ENCODE assay signal across 28 cellular contexts in genomic region chr12:97276621-97277020, GRCh38.
A peak's percentile ranks its signal among the peaks of the same experiment; 100 is the strongest.
DNase-seq lines count a peak whose midpoint lies in the region; ATAC-seq, FAIRE-seq and TF ChIP-seq lines count a peak whose summit lies in the region.
"Had no signal": no experiment of that assay in that cellular context is flagged by ENCODE, and none has a peak within 500 bp of the region (broad histone marks: within the 10 kb centered on the region; RNA-seq: fewer than 3 reads in every experiment).

No MANE protein-coding gene starts in this region.

- no peak for DNase-seq in GM23338 (ENCODE audit: low spot score)
- no peak for DNase-seq in WTC11 (ENCODE audit: low spot score)
- peak; percentile 55 for DNase-seq in kidney glomerular epithelial cell (lab: John Stamatoyannopoulos, UW)
- DNase-seq in neural crest cell (ENCODE audit: low read depth, low spot score): no peak
- DNase-seq in activated CD8-positive, alpha-beta memory T cell treated with anti-CD3 and anti-CD28 coated beads, Interleukin-2, amount 50 U/mL, for 4 hours: no peak
- no peak for DNase-seq in NCI-H2196 treated with DMSO at 0.1 percent for 48 hours (lab: John Stamatoyannopoulos, UW; ENCODE audit: unreplicated experiment)
- DNase-seq in NCI-H774 (lab: John Stamatoyannopoulos, UW): no peak
- no peak for DNase-seq in RCC 7860 (ENCODE audit: low spot score)
- DNase-seq: activated CD4-positive, alpha-beta T cell treated with anti-CD3 and anti-CD28 coated beads, Interleukin-2, amount 10 ng/mL, durations not matched to agents 24 days and 14 days; activated effector memory CD4-positive, alpha-beta T cell treated with Interleukin-2 at 50 U/mL for 16 hours; activated T-cell treated with anti-CD3 and anti-CD28 coated beads, Interleukin-2, amount 50 U/mL, for 1 hour; AML-193; CD4-positive, CD25-positive, alpha-beta regulatory T cell; effector CD4-positive, alpha-beta T cell; GM23248; left ventricle myocardium inferior; naive thymus-derived CD4-positive, alpha-beta T cell; NCI-H1048; NCI-H1694 treated with DMSO at 0.1 percent for 48 hours; NCI-H526 treated with DMSO at 0.1 percent for 48 hours; stimulated activated CD8-positive, alpha-beta memory T cell treated with anti-CD3 and anti-CD28 coated beads, Interleukin-4, amount 100 ng/mL, for 48 hours had no signal

- peaks cover 8% of the 10 kb centered on the region for H3K27me3 Mint-ChIP-seq in GM23338 (ENCODE audit: insufficient read depth, low read depth, poor library complexity)
- H3K27me3 Mint-ChIP-seq in WTC11 (ENCODE audit: low read depth): peaks cover 15% of the 10 kb centered on the region
- no peaks in the 10 kb centered on the region for H3K27me3 Mint-ChIP-seq in neural crest cell (ENCODE audit: low read depth)

- no peaks in the 10 kb centered on the region for H3K79me2 ChIP-seq in GM23338 (replicated peaks; ENCODE audit: insufficient read depth)

- H3F3A ChIP-seq in GM23338 (replicated peaks; ENCODE audit: low read depth): no peaks in the 10 kb centered on the region

- no peaks in the 10 kb centered on the region for H3K36me3 ChIP-seq in GM23338 (ENCODE audit: insufficient read depth)
- H3K36me3 ChIP-seq: cardiac muscle cell, left ventricle myocardium inferior, SJSA1 had no signal

- TF ChIP-seq CTCF in GM23338 (conservative IDR thresholded peaks at IDR 0.05; ENCODE audit: low read depth in 2 of 2) (no peak), WTC11 (IDR thresholded peaks at IDR 0.05) (no peak), neural crest cell (conservative IDR thresholded peaks at IDR 0.05) (no peak)

- H3K9me3 Mint-ChIP-seq in GM23338: peaks cover 14% of the 10 kb centered on the region; the same call in 2 of the 3 replicates
- H3K9me3 Mint-ChIP-seq in WTC11: peaks cover 17% of the 10 kb centered on the region
- no peaks in the 10 kb centered on the region for H3K9me3 Mint-ChIP-seq in neural crest cell
- H3K9me3 Mint-ChIP-seq: activated CD4-positive, alpha-beta T cell treated with anti-CD3 and anti-CD28 coated beads, Interleukin-2, amount 10 ng/mL, durations not matched to agents 24 days and 14 days; activated naive CD4-positive, alpha-beta T cell treated with anti-CD3 and anti-CD28 coated beads, Interleukin-2, amount 50 U/mL, for 72 hours; stimulated activated naive CD8-positive, alpha-beta T cell treated with anti-CD3 and anti-CD28 coated beads, Interleukin-15, Interleukin-2, amounts not matched to agents 100 ng/mL and 50 ng/mL, for 24 hours had no signal

- H3K36me3 Mint-ChIP-seq in GM23338 (ENCODE audit: low read depth) (peaks cover 10% of the 10 kb centered on the region), WTC11 (peaks cover 13% of the 10 kb centered on the region), neural crest cell (ENCODE audit: low read depth) (no peaks in the 10 kb centered on the region)
- H3K36me3 Mint-ChIP-seq: activated naive CD4-positive, alpha-beta T cell treated with anti-CD3 and anti-CD28 coated beads, Interleukin-2, amount 50 U/mL, for 72 hours; CD4-positive, CD25-positive, alpha-beta regulatory T cell; naive thymus-derived CD4-positive, alpha-beta T cell had no signal

- ATAC-seq in GM23338 (no peak), WTC11 (no peak)
- ATAC-seq: activated naive CD4-positive, alpha-beta T cell treated with anti-CD3 and anti-CD28 coated beads, Interleukin-2, amount 50 U/mL, for 72 hours; naive thymus-derived CD4-positive, alpha-beta T cell had no signal

- POLR2A ChIA-PET in WTC11 (lab: Charles Lee): no interaction called here

- H3K4me1 Mint-ChIP-seq in GM23338 (peaks cover 22% of the 10 kb centered on the region), WTC11 (peaks cover 21% of the 10 kb centered on the region), neural crest cell (peaks cover 51% of the 10 kb centered on the region)
- H3K4me1 Mint-ChIP-seq: activated CD4-positive, alpha-beta T cell treated with anti-CD3 and anti-CD28 coated beads, Interleukin-2, amount 10 ng/mL, durations not matched to agents 24 days and 14 days; CD4-positive, CD25-positive, alpha-beta regulatory T cell; naive thymus-derived CD4-positive, alpha-beta T cell had no signal

- H3K9me2 ChIP-seq in GM23338 (ENCODE audit: insufficient read depth): no peaks in the 10 kb centered on the region

- H3K4me3 Mint-ChIP-seq in GM23338 (no peak overlapping the region), WTC11 (0 out of 2 replicates have a peak overlapping the region, but pooled peaks have one; percentile 5), neural crest cell (peak overlapping the region; percentile 86)
- H3K4me3 Mint-ChIP-seq: activated CD4-positive, alpha-beta T cell treated with anti-CD3 and anti-CD28 coated beads, Interleukin-2, amount 10 ng/mL, durations not matched to agents 24 days and 14 days; CD4-positive, CD25-positive, alpha-beta regulatory T cell; naive thymus-derived CD4-positive, alpha-beta T cell; stimulated activated naive CD8-positive, alpha-beta T cell treated with anti-CD3 and anti-CD28 coated beads, Interleukin-15, Interleukin-2, amounts not matched to agents 100 ng/mL and 50 ng/mL, for 24 hours had no signal

- H2AFZ ChIP-seq in GM23338: peak overlapping the region; percentile 87; the same call in 1 of the 2 replicates
- H2AFZ ChIP-seq: GM23248 had no signal

- H3K27ac ChIP-seq in GM23338 (ENCODE audit: low read depth): no peak overlapping the region
- H3K27ac ChIP-seq: cardiac muscle cell, GM23248, left ventricle myocardium inferior, SJSA1, testis had no signal

- H3K4me2 ChIP-seq in GM23338: peak overlapping the region; percentile 70

- H3K27me3 ChIP-seq in GM23338 (ENCODE audit: insufficient read depth): no peaks in the 10 kb centered on the region
- H3K27me3 ChIP-seq: cardiac muscle cell, testis had no signal

- H3K27ac Mint-ChIP-seq in GM23338: no peak overlapping the region
- no peak overlapping the region for H3K27ac Mint-ChIP-seq in WTC11
- peak overlapping the region; percentile 92 for H3K27ac Mint-ChIP-seq in neural crest cell (ENCODE audit: unreplicated experiment)
- H3K27ac Mint-ChIP-seq: activated CD4-positive, alpha-beta T cell treated with anti-CD3 and anti-CD28 coated beads, Interleukin-2, amount 10 ng/mL, durations not matched to agents 24 days and 14 days; activated naive CD4-positive, alpha-beta T cell treated with anti-CD3 and anti-CD28 coated beads, Interleukin-2, amount 50 U/mL, for 72 hours; CD4-positive, CD25-positive, alpha-beta regulatory T cell; naive thymus-derived CD4-positive, alpha-beta T cell; stimulated activated naive CD8-positive, alpha-beta T cell treated with anti-CD3 and anti-CD28 coated beads, Interleukin-15, Interleukin-2, amounts not matched to agents 100 ng/mL and 50 ng/mL, for 24 hours had no signal

- no peak for FAIRE-seq in RCC 7860 (lab: Jason Lieb, UNC)
- FAIRE-seq: colon, GM19239 had no signal

- no peaks in the 10 kb centered on the region for H4K20me1 ChIP-seq in GM23338 (replicated peaks; ENCODE audit: insufficient read depth)

- peaks cover 11% of the 10 kb centered on the region for H3K4me1 ChIP-seq in GM23338 (ENCODE audit: insufficient read depth)
- H3K4me1 ChIP-seq: left ventricle myocardium inferior, SJSA1 had no signal

- CTCF ChIA-PET in WTC11 (lab: Charles Lee): interaction anchor here (1.0 to 2.6 kb wide), 3 partner anchors 32 to 289 kb away, joined by 4 to 8 read pairs (median 5); no protein-coding TSS in a partner anchor

- H3K4me3 ChIP-seq in GM23338: no peak overlapping the region
- H3K4me3 ChIP-seq: cardiac muscle cell, GM23248, left ventricle myocardium inferior, SJSA1, testis had no signal

TF ChIP-seq in GM23338, 12 proteins besides CTCF, POLR2A, EP300 and RAD21 (continues in another document):
- TF ChIP-seq EZH2 (IDR thresholded peaks at IDR 0.05; ENCODE audit: low read depth, unreplicated experiment) (no peak), EZH2phosphoT487 (IDR thresholded peaks at IDR 0.05; ENCODE audit: unreplicated experiment) (no peak), NANOG (IDR thresholded peaks at IDR 0.05; ENCODE audit: borderline replicate concordance) (no peak), JUNB (IDR thresholded peaks at IDR 0.05; ENCODE audit: unreplicated experiment) (no peak), ZNF331 (CRISPR knock-in tag; IDR thresholded peaks at IDR 0.05; ENCODE audit: low read depth) (no peak), CREB1 (CRISPR knock-in tag; IDR thresholded peaks at IDR 0.05; ENCODE audit: low read depth) (no peak), POLR2AphosphoS5 (IDR thresholded peaks at IDR 0.05; ENCODE audit: low read depth) (no peak)

TF ChIP-seq in WTC11, 78 proteins besides CTCF, POLR2A, EP300 and RAD21:
- no peak for TF ChIP-seq IRF2 (CRISPR knock-in tag; IDR thresholded peaks at IDR 0.05; ENCODE audit: borderline replicate concordance, low read depth)
- no peak for TF ChIP-seq ELF4 (CRISPR knock-in tag; IDR thresholded peaks at IDR 0.05; ENCODE audit: low read depth)
- TF ChIP-seq IRF1 (CRISPR knock-in tag; IDR thresholded peaks at IDR 0.05): no peak
- no peak for TF ChIP-seq NFE2L1 (CRISPR knock-in tag; IDR thresholded peaks at IDR 0.05)
- no peak for TF ChIP-seq TEAD4 (CRISPR knock-in tag; IDR thresholded peaks at IDR 0.05)
- TF ChIP-seq ZBTB43 (CRISPR knock-in tag; IDR thresholded peaks at IDR 0.05): no peak
